In genomic region chr6:86723729-86724128, GRCh38 we compare ENCODE assay signal across 30 cellular contexts.
A peak's percentile ranks its signal among the peaks of the same experiment; 100 is the strongest.
DNase-seq lines count a peak whose midpoint lies in the region; ATAC-seq, FAIRE-seq and TF ChIP-seq lines count a peak whose summit lies in the region.
"Had no signal": no experiment of that assay in that cellular context is flagged by ENCODE, and none has a peak within 500 bp of the region (broad histone marks: within the 10 kb centered on the region; RNA-seq: fewer than 3 reads in every experiment).

No MANE protein-coding gene starts in this region.

- peak; percentile 23 for DNase-seq in EL
- DNase-seq in Panc1 (ENCODE audit: low read depth, low spot score), result no peak
- DNase-seq in H1 (ENCODE audit: low read depth in 1 of 2, low spot score in 2 of 2), result no peak
- no peak for DNase-seq in heart right ventricle
- DNase-seq in foreskin keratinocyte, result no peak
- DNase-seq in NCI-H2227 treated with DMSO at 0.1 percent for 48 hours (lab: John Stamatoyannopoulos, UW), result no peak
- DNase-seq: activated CD4-positive, alpha-beta T cell treated with anti-CD3 and anti-CD28 coated beads for 36 hours; activated naive CD4-positive, alpha-beta T cell; activated T-cell treated with anti-CD3 and anti-CD28 coated beads, Interleukin-2, amount 50 U/mL, for 24 hours; amniotic stem cell; central memory CD4-positive, alpha-beta T cell; dermis blood vessel endothelial cell; DMS79; midbrain; naive thymus-derived CD8-positive, alpha-beta T cell; NCI-H1105; NCI-H2029 treated with DMSO at 0.1 percent for 48 hours; occipital lobe; retina; SJCRH30; spleen; stimulated activated CD4-positive, alpha-beta T cell treated with anti-CD3 and anti-CD28 coated beads, Interleukin-4, amount 100 ng/mL, for 1 hour; stimulated activated naive B cell treated with anti-CD40 and anti-IgM and Interleukin-4, amounts not matched to agents 10 μg/mL and 1 μg/mL and 100 μg/mL, for 72 hours; uterus had no signal

- no peak overlapping the region for H3K18ac ChIP-seq in H1 (ENCODE audit: extremely low read depth, low read length)

- H3K36me3 ChIP-seq in Panc1 (ENCODE audit: control insufficient read depth, insufficient read depth, low read length), result no peaks in the 10 kb centered on the region
- no peaks in the 10 kb centered on the region for H3K36me3 ChIP-seq in H1 (ENCODE audit: control insufficient read depth in 2 of 4, insufficient read depth in 4 of 4, low read length in 3 of 4)
- no peaks in the 10 kb centered on the region for H3K36me3 ChIP-seq in mesodermal cell (ENCODE audit: control insufficient read depth, insufficient read depth, low read length)
- H3K36me3 ChIP-seq in heart right ventricle, result no peaks in the 10 kb centered on the region
- H3K36me3 ChIP-seq: SJCRH30, spleen, suprapubic skin, uterus had no signal

- TF ChIP-seq EP300 in H1 (IDR thresholded peaks at IDR 0.05; ENCODE audit: borderline replicate concordance in 1 of 2, low read depth in 2 of 2, low read length in 2 of 2), result no peak

- no peak overlapping the region for H2AK5ac ChIP-seq in H1 (ENCODE audit: low read depth, low read length)

- 0 out of 2 replicates have a peak overlapping the region, but pooled peaks have one; percentile 15 for H2AFZ ChIP-seq in H1 (ENCODE audit: low read length)

- H4K20me1 ChIP-seq in H1 (replicated peaks in 1 of 2; ENCODE audit: control insufficient read depth in 1 of 2, insufficient read depth in 2 of 2, low read length in 2 of 2), result no peaks in the 10 kb centered on the region

- TF ChIP-seq POLR2A in H1 (IDR thresholded peaks at IDR 0.05; ENCODE audit: control extremely low read depth in 1 of 2, low read depth in 2 of 2, low read length in 2 of 2), result no peak

- no peak for TF ChIP-seq CTCF in Panc1 (IDR thresholded peaks at IDR 0.05)
- no peak for TF ChIP-seq CTCF in H1 (IDR thresholded peaks at IDR 0.05; ENCODE audit: control extremely low read depth in 1 of 3, insufficient read depth in 1 of 3, low read depth in 1 of 3, low read length in 3 of 3)
- no peak for TF ChIP-seq CTCF in heart right ventricle (IDR thresholded peaks at IDR 0.05)
- no peak for TF ChIP-seq CTCF in foreskin keratinocyte (conservative IDR thresholded peaks at IDR 0.05)

- intact Hi-C loops in Panc1 (cut with micrococcal nuclease; ENCODE audit: unreplicated experiment), result no loop called here
- intact Hi-C loops in heart right ventricle (cut with DNase I), result no loop called here

- H3K23me2 ChIP-seq in H1 (ENCODE audit: low read depth, low read length), result no peaks in the 10 kb centered on the region

- no peak for TF ChIP-seq RAD21 in H1 (IDR thresholded peaks at IDR 0.05 in 1 of 2, conservative IDR thresholded peaks at IDR 0.05 in 1 of 2; ENCODE audit: low read depth in 2 of 2, low read length in 2 of 2)

- H3K4me1 ChIP-seq in Panc1 (ENCODE audit: control insufficient read depth, insufficient read depth, low read length), result no peaks in the 10 kb centered on the region; the same call in 1 of the 2 replicates
- no peaks in the 10 kb centered on the region for H3K4me1 ChIP-seq in H1 (replicated peaks in 1 of 4; ENCODE audit: control insufficient read depth in 3 of 4, insufficient read depth in 4 of 4, low read length in 3 of 4)
- H3K4me1 ChIP-seq in mesodermal cell (ENCODE audit: control insufficient read depth, insufficient read depth, low read length, poor library complexity, severe bottlenecking), result peaks cover 22% of the 10 kb centered on the region
- H3K4me1 ChIP-seq in heart right ventricle, result no peaks in the 10 kb centered on the region
- no peaks in the 10 kb centered on the region for H3K4me1 ChIP-seq in foreskin keratinocyte
- H3K4me1 ChIP-seq: SJCRH30, spleen, suprapubic skin, uterus had no signal

- H2BK12ac ChIP-seq in H1 (ENCODE audit: low read depth, low read length), result no peak overlapping the region

- no peak overlapping the region for H2BK15ac ChIP-seq in H1 (ENCODE audit: low read length)

- H3K27me3 ChIP-seq in Panc1 (ENCODE audit: control insufficient read depth, insufficient read depth, low read length) (no peaks in the 10 kb centered on the region), H1 (replicated peaks in 1 of 4; ENCODE audit: control insufficient read depth in 3 of 4, extremely low read depth in 1 of 4, insufficient read depth in 3 of 4, low read length in 3 of 4) (no peaks in the 10 kb centered on the region), heart right ventricle (no peaks in the 10 kb centered on the region), foreskin keratinocyte (no peaks in the 10 kb centered on the region)
- H3K27me3 ChIP-seq: SJCRH30, spleen, suprapubic skin, uterus had no signal

- no peak overlapping the region for H2BK5ac ChIP-seq in H1 (ENCODE audit: low read depth, low read length)

- H2BK20ac ChIP-seq in H1 (ENCODE audit: low read length), result no peak overlapping the region

- no peak overlapping the region for H3K56ac ChIP-seq in H1 (replicated peaks; ENCODE audit: insufficient read length, low read depth, low read length)

- no peak overlapping the region for H3K14ac ChIP-seq in H1 (ENCODE audit: insufficient read length)

- no peak for FAIRE-seq in H1 (lab: Jason Lieb, UNC)
- FAIRE-seq: endothelial cell of umbilical vein, H54, HepG2 had no signal

- H4K91ac ChIP-seq in H1 (replicated peaks; ENCODE audit: insufficient read length, low read length), result no peak overlapping the region

- BruUV-seq in Panc1 (replicated peaks; lab: Mats Ljungman, UMichigan), result no TSS peak

- CTCF ChIA-PET in Panc1 (lab: Charles Lee) (no interaction called here), H1 (lab: Charles Lee; ENCODE audit: partially characterized antibody) (no interaction called here)

- H3K9me3 ChIP-seq in Panc1 (ENCODE audit: control insufficient read depth, insufficient read depth, low read depth, low read length), result no peaks in the 10 kb centered on the region
- H3K9me3 ChIP-seq in H1 (ENCODE audit: insufficient read depth in 2 of 2, low read depth in 1 of 2, low read length in 1 of 2), result 0 out of 4 replicates have a peak, but pooled peaks cover 0 to 3% of the 10 kb centered on the region in 2 experiments
- H3K9me3 ChIP-seq in mesodermal cell (ENCODE audit: control insufficient read depth, low read length), result peaks cover 8% of the 10 kb centered on the region
- peaks cover 0 to 22% (median 5%) of the 10 kb centered on the region in 11 donors for H3K9me3 ChIP-seq in heart right ventricle
- H3K9me3 ChIP-seq: SJCRH30, suprapubic skin, uterus had no signal

- POLR2A ChIA-PET in Panc1 (lab: Charles Lee) (no interaction called here), H1 (lab: Charles Lee; ENCODE audit: partially characterized antibody) (no interaction called here)

- H3K79me1 ChIP-seq in H1 (ENCODE audit: low read depth, low read length), result no peaks in the 10 kb centered on the region

- no peaks in the 10 kb centered on the region for H3K79me2 ChIP-seq in H1 (ENCODE audit: control insufficient read depth in 1 of 2, insufficient read depth in 2 of 2, low read length in 2 of 2)

- no peak overlapping the region for H3K27ac ChIP-seq in Panc1 (ENCODE audit: low read length)
- H3K27ac ChIP-seq in H1 (ENCODE audit: low read depth, low read length), result no peak overlapping the region
- peak overlapping the region; percentile 76 for H3K27ac ChIP-seq in mesodermal cell (ENCODE audit: low read depth, low read length, severe bottlenecking)
- H3K27ac ChIP-seq in heart right ventricle, result no peak overlapping the region
- H3K27ac ChIP-seq in foreskin keratinocyte, result no peak overlapping the region
- H3K27ac ChIP-seq: SJCRH30, spleen, suprapubic skin, uterus had no signal

- H2BK120ac ChIP-seq in H1 (replicated peaks; ENCODE audit: low read depth, low read length), result no peak overlapping the region

- H4K5ac ChIP-seq in H1 (ENCODE audit: insufficient read length, low read depth, low read length), result no peak overlapping the region

- no peak overlapping the region for H3K4me3 ChIP-seq in Panc1 (ENCODE audit: low read depth in 2 of 2, low read length in 2 of 2)
- H3K4me3 ChIP-seq in H1 (ENCODE audit: extremely low read depth in 1 of 4, insufficient read depth in 2 of 4, low read depth in 3 of 4, low read length in 4 of 4), result no peak overlapping the region
- no peak overlapping the region for H3K4me3 ChIP-seq in mesodermal cell (ENCODE audit: extremely low read depth, insufficient read depth, low read length, poor library complexity, severe bottlenecking)
- no peak overlapping the region for H3K4me3 ChIP-seq in heart right ventricle
- H3K4me3 ChIP-seq: SJCRH30, spleen, suprapubic skin, uterus had no signal

- no peak overlapping the region for H3K4me2 ChIP-seq in H1 (ENCODE audit: insufficient read depth in 1 of 2, low read depth in 2 of 2, low read length in 2 of 2)

- H3K23ac ChIP-seq in H1 (ENCODE audit: insufficient read length), result no peak overlapping the region

- WGBS in H1 (ENCODE audit: extremely low coverage in 1 of 2, insufficient coverage in 1 of 2, insufficient read length in 1 of 2, insufficient replicate concordance in 2 of 2, low coverage in 1 of 2, low lambda C conversion rate in 2 of 2, missing lambda C conversion rate in 1 of 2), 2 experiments, result 90% methylated on average over 4 of the region's 4 CpGs; no CpG with 5 or more reads in 1 of the 2 experiments
- WGBS in mesodermal cell (ENCODE audit: insufficient coverage in 2 of 2), 2 experiments, result 69% methylated on average over 3 to 4 of the region's 4 CpGs
- 20 to 44% methylated on average over 4 of the region's 4 CpGs for WGBS in heart right ventricle, 2 donors

- H3K9ac ChIP-seq in H1 (replicated peaks in 1 of 4; ENCODE audit: extremely low read depth in 1 of 4, low read depth in 3 of 4, low read length in 3 of 4), result no peak overlapping the region

- no peak overlapping the region for H3K4ac ChIP-seq in H1 (replicated peaks; ENCODE audit: insufficient read length, low read depth, low read length)

- ATAC-seq in Panc1, result peak; percentile 77
- no peak for ATAC-seq in heart right ventricle
- ATAC-seq in foreskin keratinocyte, result no peak
- ATAC-seq in HG02884 (IDR thresholded peaks at IDR 0.05; ENCODE audit: unreplicated experiment), result no peak
- ATAC-seq: activated CD4-positive, alpha-beta T cell treated with anti-CD3 and anti-CD28 coated beads for 36 hours; HepG2; naive thymus-derived CD8-positive, alpha-beta T cell; stimulated activated naive B cell treated with anti-CD40 and anti-IgM and Interleukin-4, amounts not matched to agents 10 μg/mL and 1 μg/mL and 100 μg/mL, for 72 hours had no signal

- in situ Hi-C loops in Panc1 (cut with HindIII; ENCODE audit: low pct_unique_long_range_greater_than_20kb, low sequenced_read_pairs), result no loop called here

- H4K8ac ChIP-seq in H1 (ENCODE audit: extremely low read depth, insufficient read depth, low read length), result no peak overlapping the region

TF ChIP-seq in H1, 55 proteins besides CTCF, POLR2A, EP300 and RAD21:
- no peak for TF ChIP-seq CHD1 (IDR thresholded peaks at IDR 0.05; ENCODE audit: low read depth, low read length)
TF ChIP-seq in H1: peak in this region for 0.
